Comparison of ENCODE assay signal across 8 cellular contexts in genomic region chr6:33248932-33249731, GRCh38. TPM values are rescaled to one million over a fixed set of nuclear protein-coding genes. Genes with fewer than 3 reads are reported as not detected.
A peak's percentile ranks its signal among the peaks of the same experiment; 100 is the strongest.
DNase-seq lines count a peak whose midpoint lies in the region; TF ChIP-seq lines count a peak whose summit lies in the region.

No MANE protein-coding gene starts in this region.

- H3K27me3 ChIP-seq in suprapubic skin, result no peaks in the 10 kb centered on the region

- peak overlapping the region; percentile 96 for H3K27ac ChIP-seq in suprapubic skin

- no peak for TF ChIP-seq EP300 in suprapubic skin (IDR thresholded peaks at IDR 0.05)

- DNase-seq in GM03348 (ENCODE audit: low spot score) (peak; percentile 95), HEK293T (ENCODE audit: extremely low spot score) (peak; percentile 91), MV-4-11 (lab: John Stamatoyannopoulos, UW) (peak; percentile 99), SK-MEL-5 (ENCODE audit: low read depth, low spot score) (peak; percentile 99), germinal center (ENCODE audit: low spot score) (peak; percentile 90), non-pigmented ciliary epithelial cell (ENCODE audit: low read depth) (peak; percentile 94), suprapubic skin (ENCODE audit: low spot score in 2 of 2) (peak; percentile 98 to 99)
- peak; percentile 93 for DNase-seq in activated naive CD4-positive, alpha-beta T cell treated with anti-CD3 and anti-CD28 coated beads, Interleukin-2, amount 50 U/mL, for 16 hours

- TF ChIP-seq POLR2A in suprapubic skin (IDR thresholded peaks at IDR 0.05), result peak in 1 of 2 donors; percentile 68

- CTCF ChIA-PET in HEK293T (lab: Yijun Ruan, JAX), result interaction anchor here (0.6 to 2.7 kb wide), 9 partner anchors 11 to 248 kb away, joined by 3 to 19 read pairs (median 5); partner anchors contain the start of gene B3GALT4

- 0% methylated on average over 27 of the region's 58 CpGs for WGBS in suprapubic skin

- in situ Hi-C loops in SK-MEL-5 (cut with HindIII; ENCODE audit: low pct_unique_long_range_greater_than_20kb, low sequenced_read_pairs), result no loop called here

- peaks cover 17% of the 10 kb centered on the region for H3K36me3 ChIP-seq in suprapubic skin

- POLR2A ChIA-PET in HEK293T (lab: Yijun Ruan, JAX), result interaction anchor here (0.6 to 7.2 kb wide), 24 partner anchors 9 to 278 kb away, joined by 3 to 64 read pairs (median 5); partner anchors contain the start of genes B3GALT4, HSD17B8, RGL2 and RING1

- H3K4me1 ChIP-seq in suprapubic skin, result peaks cover 34% of the 10 kb centered on the region

- H3K9me3 ChIP-seq in suprapubic skin, result no peaks in the 10 kb centered on the region

- H3K4me3 ChIP-seq in suprapubic skin, result peak overlapping the region; percentile 71

- peak in 1 of 2 donors; percentile 9 for TF ChIP-seq CTCF in suprapubic skin (IDR thresholded peaks at IDR 0.05)

TF ChIP-seq in HEK293T, 16 proteins besides CTCF, POLR2A, EP300 and RAD21:
- TF ChIP-seq TARDBP (IDR thresholded peaks at IDR 0.05), result no peak
- TF ChIP-seq L3MBTL2 (conservative IDR thresholded peaks at IDR 0.05), result peak; percentile 41; the same call in 1 of the 2 replicates
- no peak for TF ChIP-seq SUZ12 (IDR thresholded peaks at IDR 0.05)
- TF ChIP-seq ARNT (IDR thresholded peaks at IDR 0.05), result no peak
- TF ChIP-seq PKNOX1 (IDR thresholded peaks at IDR 0.05), result peak; percentile 97
- TF ChIP-seq FOXK2 (IDR thresholded peaks at IDR 0.05), result no peak
- TF ChIP-seq HDGF (IDR thresholded peaks at IDR 0.05; ENCODE audit: borderline replicate concordance), result peak; percentile 30; the same call in 1 of the 2 replicates
- TF ChIP-seq FOXM1 (IDR thresholded peaks at IDR 0.05; ENCODE audit: borderline replicate concordance), result no peak
- TF ChIP-seq NFRKB (IDR thresholded peaks at IDR 0.05), result no peak

RNA-seq across cellular contexts. Expression of gene VPS52, which starts 22.5 kb away (rescaled TPM):
- 27.1 and 28.5 TPM in 2 replicates for total RNA-seq in SK-MEL-5 (2014; rRNA removed; shearing (Covaris generic))
- polyA plus RNA-seq in SK-MEL-5 (2015; cell fraction: cytosol; rRNA removed), result 40.7 and 42.3 TPM in 2 replicates
- polyA plus RNA-seq in SK-MEL-5 (2015; cell fraction: nucleus; rRNA removed), result 281 and 309 TPM in 2 replicates
- total RNA-seq in suprapubic skin, result 10 to 100 TPM; 44.4 to 75.1 (median 59.0) TPM

RNA-seq across cellular contexts. Expression of gene RPS18, which starts 22.7 kb away (rescaled TPM):
- total RNA-seq in SK-MEL-5 (2014; rRNA removed; shearing (Covaris generic)), result 4,185 and 4,422 TPM in 2 replicates
- 2,277 and 3,149 TPM in 2 replicates for polyA plus RNA-seq in SK-MEL-5 (2015; cell fraction: cytosol; rRNA removed)
- polyA plus RNA-seq in SK-MEL-5 (2015; cell fraction: nucleus; rRNA removed), result 464 and 696 TPM in 2 replicates
- total RNA-seq in suprapubic skin, result 1,000 to 10,000 TPM; 2,261 to 4,381 (median 4,042) TPM

RNA-seq across cellular contexts. Expression of gene B3GALT4, which starts 27.8 kb away (rescaled TPM):
- 0.83 and 1.0 TPM in 2 replicates for total RNA-seq in SK-MEL-5 (2014; rRNA removed; shearing (Covaris generic))
- polyA plus RNA-seq in SK-MEL-5 (2015; cell fraction: cytosol; rRNA removed), result 0.31 and 2.6 TPM in 2 replicates
- 0.25 TPM in 1 of 2 replicates, not detected in the other for polyA plus RNA-seq in SK-MEL-5 (2015; cell fraction: nucleus; rRNA removed)
- total RNA-seq in suprapubic skin, result 10 to 100 TPM; 16.6 to 26.2 (median 18.2) TPM

RNA-seq across cellular contexts. Expression of gene WDR46, which starts 39.9 kb away (rescaled TPM):
- total RNA-seq in SK-MEL-5 (2014; rRNA removed; shearing (Covaris generic)), result 85.9 and 93.6 TPM in 2 replicates
- 84.5 and 88.9 TPM in 2 replicates for polyA plus RNA-seq in SK-MEL-5 (2015; cell fraction: cytosol; rRNA removed)
- 302 and 385 TPM in 2 replicates for polyA plus RNA-seq in SK-MEL-5 (2015; cell fraction: nucleus; rRNA removed)
- total RNA-seq in suprapubic skin, result 10 to 100 TPM; 41.3 to 67.2 (median 50.2) TPM

RNA-seq across cellular contexts. Expression of gene PFDN6, which starts 40.3 kb away (rescaled TPM):
- 128 and 143 TPM in 2 replicates for total RNA-seq in SK-MEL-5 (2014; rRNA removed; shearing (Covaris generic))
- 129 and 144 TPM in 2 replicates for polyA plus RNA-seq in SK-MEL-5 (2015; cell fraction: cytosol; rRNA removed)
- 72.8 and 84.4 TPM in 2 replicates for polyA plus RNA-seq in SK-MEL-5 (2015; cell fraction: nucleus; rRNA removed)
- total RNA-seq in suprapubic skin, result 10 to 100 TPM; 20.5 to 31.5 (median 22.3) TPM

Comparison
In these comparisons a context has a peak if more than half of its experiments do, and no peak if none do; other contexts are left out.
1. Peak in every context shown above with its lines: DNase-seq, H3K4me3 ChIP-seq and H3K27ac ChIP-seq.